In genomic region chr11:36791957-36792356, GRCh38 we compare ENCODE assay signal across 18 cellular contexts.
A peak's percentile ranks its signal among the peaks of the same experiment; 100 is the strongest.
DNase-seq lines count a peak whose midpoint lies in the region; ATAC-seq and TF ChIP-seq lines count a peak whose summit lies in the region.
"Had no signal": no experiment of that assay in that cellular context is flagged by ENCODE, and none has a peak within 500 bp of the region (broad histone marks: within the 10 kb centered on the region; RNA-seq: fewer than 3 reads in every experiment).

No MANE protein-coding gene starts in this region.

- intact Hi-C loops in transverse colon (cut with DNase I; ENCODE audit: low total_unique reads), result no loop called here

- peaks cover 0 to 12% (median 3%) of the 10 kb centered on the region in 4 donors for H3K4me1 ChIP-seq in transverse colon
- H3K4me1 ChIP-seq: BLaER1 had no signal

- no peak for TF ChIP-seq EP300 in transverse colon (IDR thresholded peaks at IDR 0.05; ENCODE audit: low read depth)

- TF ChIP-seq POLR2A in transverse colon (IDR thresholded peaks at IDR 0.05), result no peak

- H3K27ac ChIP-seq in epithelial cell of prostate (peak overlapping the region; percentile 33), transverse colon (no peak overlapping the region)
- H3K27ac ChIP-seq: BLaER1, SK-N-MC had no signal

- in situ Hi-C loops in transverse colon (cut with MboI; ENCODE audit: low pct_ligation_motif_present in 1 of 4, low pct_unique_long_range_greater_than_20kb in 1 of 4, low sequenced_read_pairs in 3 of 4), result no loop called here

- peak; percentile 62 for ATAC-seq in GM18858 (IDR thresholded peaks at IDR 0.05; ENCODE audit: unreplicated experiment)
- peak; percentile 84 for ATAC-seq in HG02884 (IDR thresholded peaks at IDR 0.05; ENCODE audit: unreplicated experiment)
- ATAC-seq in HG03565 (IDR thresholded peaks at IDR 0.05; ENCODE audit: unreplicated experiment), result peak; percentile 48
- no peak for ATAC-seq in HG03460 (IDR thresholded peaks at IDR 0.05; ENCODE audit: unreplicated experiment)

- DNase-seq in epithelial cell of prostate (ENCODE audit: low read depth, low spot score), result no peak
- no peak for DNase-seq in NCI-H2029 (lab: John Stamatoyannopoulos, UW)
- no peak for DNase-seq in transverse colon
- DNase-seq: Calu3; CD4-positive, alpha-beta memory T cell; GF-D8; Karpas-422; MM.1S; NCI-H187; NCI-H524; NCI-H82; SHP77 had no signal

- no peaks in the 10 kb centered on the region for H3K27me3 ChIP-seq in transverse colon

- H3K9me3 ChIP-seq in transverse colon, result no peaks in the 10 kb centered on the region
- H3K9me3 ChIP-seq: BLaER1 had no signal

- TF ChIP-seq CTCF in transverse colon (IDR thresholded peaks at IDR 0.05), result no peak

- H3K36me3 ChIP-seq in transverse colon, result no peaks in the 10 kb centered on the region
- H3K36me3 ChIP-seq: BLaER1 had no signal

- H3K4me3 ChIP-seq in transverse colon, result no peak overlapping the region
- H3K4me3 ChIP-seq: BLaER1, SK-N-MC had no signal

- WGBS in transverse colon (ENCODE audit: low coverage in 1 of 2), 2 donors, result 44 to 63% methylated on average over 2 of the region's 2 CpGs
